In genomic region chr22:50199836-50200332, GRCh38 we compare ENCODE assay signal across 6 cellular contexts. TPM values are rescaled to one million over a fixed set of nuclear protein-coding genes. Genes with fewer than 3 reads are reported as not detected.
DNase-seq lines count a peak whose midpoint lies in the region; ATAC-seq, FAIRE-seq and TF ChIP-seq lines count a peak whose summit lies in the region.

No MANE protein-coding gene starts in this region.

- H3K4me2 ChIP-seq in endothelial cell of umbilical vein (ENCODE audit: insufficient read depth, low read length) = peak overlapping the region; percentile 86

- H4K20me1 ChIP-seq in endothelial cell of umbilical vein (replicated peaks; ENCODE audit: control insufficient read depth, extremely low read depth, insufficient read depth, low read length) = no peaks in the 10 kb centered on the region

- H3K4me3 ChIP-seq in endothelial cell of umbilical vein (replicated peaks in 1 of 3; ENCODE audit: insufficient read depth in 1 of 3, low read depth in 1 of 3, low read length in 3 of 3) (peak overlapping the region; percentile 58 to 75 (median 65)), skeletal muscle tissue (ENCODE audit: low read length in 3 of 3) (peak overlapping the region; percentile 43 to 81 (median 81))

- POLR2A ChIA-PET in endothelial cell of umbilical vein (lab: Charles Lee) = no interaction called here

- H3K27me3 ChIP-seq in endothelial cell of umbilical vein (ENCODE audit: control insufficient read depth in 2 of 2, insufficient read depth in 2 of 2, low read length in 2 of 2) (no peaks in the 10 kb centered on the region), skeletal muscle tissue (ENCODE audit: control insufficient read depth in 3 of 3, insufficient read depth in 3 of 3, low read length in 3 of 3) (no peaks in the 10 kb centered on the region)

- intact Hi-C loops in Right ventricle myocardium inferior (cut with DNase I) = no loop called here
- intact Hi-C loops in cardiac septum (cut with DNase I) = loop anchor here (10.0 kb wide), 2 partner anchors 235 to 265 kb away; partner anchors contain the start of gene PIM3
- intact Hi-C loops in endothelial cell of umbilical vein (cut with micrococcal nuclease) = loop anchor here (2.0 to 10.0 kb wide), 3 partner anchors 13 to 225 kb away; no protein-coding TSS in a partner anchor

- peaks cover 2 to 12% of the 10 kb centered on the region in 2 experiments for H3K36me3 ChIP-seq in endothelial cell of umbilical vein (ENCODE audit: control insufficient read depth in 2 of 2, extremely low read depth in 1 of 2, insufficient read depth in 2 of 2, low read length in 2 of 2)
- H3K36me3 ChIP-seq in skeletal muscle tissue (ENCODE audit: control insufficient read depth in 3 of 3, insufficient read depth in 3 of 3, low read length in 3 of 3) = peaks cover 5 to 14% (median 13%) of the 10 kb centered on the region in 3 donors

- peak overlapping the region; percentile 69 for H3K9ac ChIP-seq in endothelial cell of umbilical vein (replicated peaks; ENCODE audit: extremely low read depth, insufficient read depth, low read length)
- peak overlapping the region in 2 of 3 donors; percentile 71 to 83 for H3K9ac ChIP-seq in skeletal muscle tissue (ENCODE audit: low read depth in 1 of 3, low read length in 3 of 3)

- no TSS peak for BruUV-seq in endothelial cell of umbilical vein (replicated peaks; lab: Mats Ljungman, UMichigan)

- ATAC-seq in Right ventricle myocardium inferior (peak; percentile 9), HG02759 (IDR thresholded peaks at IDR 0.05; ENCODE audit: unreplicated experiment) (no peak), HG03095 (IDR thresholded peaks at IDR 0.05; ENCODE audit: unreplicated experiment) (no peak)

- TF ChIP-seq CTCF in endothelial cell of umbilical vein (IDR thresholded peaks at IDR 0.05; ENCODE audit: extremely low read depth in 1 of 2, insufficient read depth in 1 of 2, low read depth in 1 of 2, low read length in 2 of 2) = no peak

- TF ChIP-seq POLR2A in endothelial cell of umbilical vein (IDR thresholded peaks at IDR 0.05; ENCODE audit: low read depth, low read length) = peak; percentile 28

- H3K4me1 ChIP-seq in endothelial cell of umbilical vein (ENCODE audit: control insufficient read depth, extremely low read depth, insufficient read depth, low read length) (peaks cover 18% of the 10 kb centered on the region), skeletal muscle tissue (ENCODE audit: control insufficient read depth in 3 of 3, insufficient read depth in 3 of 3, low read length in 3 of 3) (peaks cover 17 to 23% (median 18%) of the 10 kb centered on the region in 3 donors)

- peak overlapping the region; percentile 60 for H3K27ac ChIP-seq in endothelial cell of umbilical vein (ENCODE audit: insufficient read depth, low read depth, low read length)
- H3K27ac ChIP-seq in skeletal muscle tissue (ENCODE audit: low read depth, low read length) = no peak overlapping the region

- H3K9me1 ChIP-seq in endothelial cell of umbilical vein (replicated peaks; ENCODE audit: control insufficient read depth, extremely low read depth, insufficient read depth, low read length) = no peaks in the 10 kb centered on the region

- H3K9me3 ChIP-seq in endothelial cell of umbilical vein (replicated peaks; ENCODE audit: control insufficient read depth, insufficient read depth, low read length) (no peaks in the 10 kb centered on the region), skeletal muscle tissue (ENCODE audit: control insufficient read depth in 3 of 3, low read length in 3 of 3) (no peaks in the 10 kb centered on the region)

- peaks cover 26% of the 10 kb centered on the region for H3K79me2 ChIP-seq in endothelial cell of umbilical vein (ENCODE audit: control insufficient read depth, insufficient read depth, low read length)

- no peak for DNase-seq in Right ventricle myocardium inferior (ENCODE audit: missing footprints)
- no peak for DNase-seq in cardiac septum (ENCODE audit: low spot score)
- DNase-seq in endothelial cell of umbilical vein (ENCODE audit: low read depth, low spot score) = no peak

- dilution Hi-C loops in endothelial cell of umbilical vein (cut with MboI; ENCODE audit: extremely low pct_ligation_motif_present, low sequenced_read_pairs) = no loop called here

- FAIRE-seq in endothelial cell of umbilical vein (lab: Jason Lieb, UNC) = no peak

- peak overlapping the region; percentile 91 for H2AFZ ChIP-seq in endothelial cell of umbilical vein (ENCODE audit: low read depth, low read length)

- CTCF ChIA-PET in endothelial cell of umbilical vein (lab: Charles Lee) = no interaction called here

TF ChIP-seq in endothelial cell of umbilical vein, 7 proteins besides CTCF, POLR2A, EP300 and RAD21:
- no peak for TF ChIP-seq MAX (IDR thresholded peaks at IDR 0.05; ENCODE audit: insufficient read depth, insufficient read length)
- peak; percentile 36 for TF ChIP-seq POLR2AphosphoS5 (IDR thresholded peaks at IDR 0.05; ENCODE audit: insufficient read depth, low read depth, low read length)

RNA-seq across cellular contexts. Expression of gene SELENOO, which starts 0.9 kb away (rescaled TPM):
- total RNA-seq in Right ventricle myocardium inferior (15.5 TPM), cardiac septum (12.7 TPM), endothelial cell of umbilical vein (24.1 and 28.0 TPM in 2 replicates), skeletal muscle tissue (4.7 TPM)
- polyA plus RNA-seq in endothelial cell of umbilical vein = 37.5 and 45.8 TPM in 2 replicates
- polyA plus RNA-seq in endothelial cell of umbilical vein (2011; cell fraction: cytosol; rRNA removed) = 17.7 and 23.1 TPM in 2 replicates
- 82.2 and 94.2 TPM in 2 replicates for polyA plus RNA-seq in endothelial cell of umbilical vein (2011; cell fraction: nucleus; rRNA removed)
- 13.8 and 16.8 TPM in 2 replicates for polyA plus RNA-seq in endothelial cell of umbilical vein (2012)
- polyA minus RNA-seq in endothelial cell of umbilical vein = 11.1 and 16.1 TPM in 2 replicates
- polyA minus RNA-seq in endothelial cell of umbilical vein (2011; cell fraction: cytosol; rRNA and poly(A)+ RNA removed) = 9.7 TPM
- 11.9 and 16.8 TPM in 2 replicates for polyA minus RNA-seq in endothelial cell of umbilical vein (2011; cell fraction: nucleus; rRNA and poly(A)+ RNA removed)

RNA-seq across cellular contexts. Expression of gene TRABD, which starts 14.2 kb away (rescaled TPM):
- total RNA-seq in Right ventricle myocardium inferior (22.3 TPM), cardiac septum (20.1 TPM), endothelial cell of umbilical vein (46.8 and 48.9 TPM in 2 replicates), skeletal muscle tissue (4.7 TPM)
- polyA plus RNA-seq in endothelial cell of umbilical vein = 48.4 and 58.2 TPM in 2 replicates
- polyA plus RNA-seq in endothelial cell of umbilical vein (2011; cell fraction: cytosol; rRNA removed) = 30.5 and 40.0 TPM in 2 replicates
- polyA plus RNA-seq in endothelial cell of umbilical vein (2011; cell fraction: nucleus; rRNA removed) = 153 and 173 TPM in 2 replicates
- polyA plus RNA-seq in endothelial cell of umbilical vein (2012) = 33.6 and 37.7 TPM in 2 replicates
- 18.8 and 26.1 TPM in 2 replicates for polyA minus RNA-seq in endothelial cell of umbilical vein
- polyA minus RNA-seq in endothelial cell of umbilical vein (2011; cell fraction: cytosol; rRNA and poly(A)+ RNA removed) = 23.2 TPM
- polyA minus RNA-seq in endothelial cell of umbilical vein (2011; cell fraction: nucleus; rRNA and poly(A)+ RNA removed) = 18.4 and 27.3 TPM in 2 replicates

RNA-seq across cellular contexts. Expression of gene PANX2, which starts 29.4 kb away (rescaled TPM):
- 0.43 TPM for total RNA-seq in Right ventricle myocardium inferior
- 0.30 TPM for total RNA-seq in cardiac septum
- 5.1 and 5.2 TPM in 2 replicates for total RNA-seq in endothelial cell of umbilical vein
- 2.5 and 3.1 TPM in 2 replicates for polyA plus RNA-seq in endothelial cell of umbilical vein
- polyA plus RNA-seq in endothelial cell of umbilical vein (2011; cell fraction: cytosol; rRNA removed) = 1.2 and 2.2 TPM in 2 replicates
- polyA plus RNA-seq in endothelial cell of umbilical vein (2011; cell fraction: nucleus; rRNA removed) = 4.7 and 4.9 TPM in 2 replicates
- 3.2 and 3.4 TPM in 2 replicates for polyA plus RNA-seq in endothelial cell of umbilical vein (2012)
- 1.1 and 1.6 TPM in 2 replicates for polyA minus RNA-seq in endothelial cell of umbilical vein
- polyA minus RNA-seq in endothelial cell of umbilical vein (2011; cell fraction: cytosol; rRNA and poly(A)+ RNA removed) = 1.3 TPM
- polyA minus RNA-seq in endothelial cell of umbilical vein (2011; cell fraction: nucleus; rRNA and poly(A)+ RNA removed) = 1.1 and 2.5 TPM in 2 replicates
- total RNA-seq in skeletal muscle tissue = not detected

RNA-seq across cellular contexts. Expression of gene TUBGCP6, which starts 44.9 kb away (rescaled TPM):
- total RNA-seq in Right ventricle myocardium inferior = 17.5 TPM
- total RNA-seq in cardiac septum = 22.8 TPM
- 41.5 and 45.3 TPM in 2 replicates for total RNA-seq in endothelial cell of umbilical vein
- polyA plus RNA-seq in endothelial cell of umbilical vein = 33.1 and 42.7 TPM in 2 replicates
- polyA plus RNA-seq in endothelial cell of umbilical vein (2011; cell fraction: cytosol; rRNA removed) = 7.6 and 13.4 TPM in 2 replicates
- 261 and 282 TPM in 2 replicates for polyA plus RNA-seq in endothelial cell of umbilical vein (2011; cell fraction: nucleus; rRNA removed)
- 19.7 and 24.2 TPM in 2 replicates for polyA plus RNA-seq in endothelial cell of umbilical vein (2012)
- 23.3 and 25.1 TPM in 2 replicates for polyA minus RNA-seq in endothelial cell of umbilical vein
- 5.6 TPM for polyA minus RNA-seq in endothelial cell of umbilical vein (2011; cell fraction: cytosol; rRNA and poly(A)+ RNA removed)
- polyA minus RNA-seq in endothelial cell of umbilical vein (2011; cell fraction: nucleus; rRNA and poly(A)+ RNA removed) = 38.8 and 57.6 TPM in 2 replicates
- 17.2 TPM for total RNA-seq in skeletal muscle tissue

RNA-seq across cellular contexts. Expression of gene HDAC10, which starts 51.2 kb away (rescaled TPM):
- 14.5 TPM for total RNA-seq in Right ventricle myocardium inferior
- 13.1 TPM for total RNA-seq in cardiac septum
- 42.4 and 47.0 TPM in 2 replicates for total RNA-seq in endothelial cell of umbilical vein
- polyA plus RNA-seq in endothelial cell of umbilical vein = 32.6 and 38.3 TPM in 2 replicates
- 5.5 and 8.8 TPM in 2 replicates for polyA plus RNA-seq in endothelial cell of umbilical vein (2011; cell fraction: cytosol; rRNA removed)
- polyA plus RNA-seq in endothelial cell of umbilical vein (2011; cell fraction: nucleus; rRNA removed) = 193 and 224 TPM in 2 replicates
- polyA plus RNA-seq in endothelial cell of umbilical vein (2012) = 22.9 and 34.1 TPM in 2 replicates
- polyA minus RNA-seq in endothelial cell of umbilical vein = 15.7 and 19.6 TPM in 2 replicates
- polyA minus RNA-seq in endothelial cell of umbilical vein (2011; cell fraction: cytosol; rRNA and poly(A)+ RNA removed) = 5.1 TPM
- 30.4 and 61.3 TPM in 2 replicates for polyA minus RNA-seq in endothelial cell of umbilical vein (2011; cell fraction: nucleus; rRNA and poly(A)+ RNA removed)
- total RNA-seq in skeletal muscle tissue = 8.9 TPM
